10 cellular contexts compared by ENCODE assay signal in genomic region chr18:56083097-56083865, GRCh38.
DNase-seq lines count a peak whose midpoint lies in the region; FAIRE-seq and TF ChIP-seq lines count a peak whose summit lies in the region.
"Had no signal": no experiment of that assay in that cellular context is flagged by ENCODE, and none has a peak within 500 bp of the region (broad histone marks: within the 10 kb centered on the region; RNA-seq: fewer than 3 reads in every experiment).

No MANE protein-coding gene starts in this region.

- TF ChIP-seq CTCF in D721Med (IDR thresholded peaks at IDR 0.05; ENCODE audit: insufficient read depth, missing control alignments): no peak
- peak; percentile 32 for TF ChIP-seq CTCF in fibroblast of pulmonary artery (IDR thresholded peaks at IDR 0.05; ENCODE audit: low read length, missing control alignments)

- FAIRE-seq in D721Med (lab: Jason Lieb, UNC): peak; percentile 90

- H3K4me3 ChIP-seq in fibroblast of pulmonary artery (replicated peaks; ENCODE audit: low read depth, low read length): no peak overlapping the region

- no peak for DNase-seq in D721Med (ENCODE audit: insufficient read length, low spot score)
- peak; percentile 48 for DNase-seq in RPMI7951 (ENCODE audit: low read depth)
- DNase-seq in fibroblast of pulmonary artery (ENCODE audit: low read depth): peak; percentile 83
- peak; percentile 27 for DNase-seq in myocyte (ENCODE audit: low read depth)
- DNase-seq in activated gamma-delta T cell (lab: John Stamatoyannopoulos, UW): no peak
- no peak for DNase-seq in AG20443 (ENCODE audit: low spot score)
- DNase-seq in effector CD4-positive, alpha-beta T cell: no peak
- no peak for DNase-seq in NOMO-1 treated with dmso at 0.1 percent for 144 hours (lab: John Stamatoyannopoulos, UW; ENCODE audit: unreplicated experiment)
- DNase-seq: activated CD8-positive, alpha-beta T cell treated with anti-CD3 and anti-CD28 coated beads, Interleukin-2, amount 10 ng/mL, durations not matched to agents 7 days and 5 days; NCI-H1930 had no signal

Comparison
In these comparisons a context has a peak if more than half of its experiments do, and no peak if none do; other contexts are left out.
1. DNase-seq: peak in RPMI7951 (single experiment), fibroblast of pulmonary artery (single experiment) and myocyte (single experiment); none in D721Med (single experiment), activated gamma-delta T cell (single experiment), AG20443 (single experiment), effector CD4-positive, alpha-beta T cell (single experiment) and NOMO-1 treated with dmso at 0.1 percent for 144 hours (single experiment).